In the genomic region with DNA sequence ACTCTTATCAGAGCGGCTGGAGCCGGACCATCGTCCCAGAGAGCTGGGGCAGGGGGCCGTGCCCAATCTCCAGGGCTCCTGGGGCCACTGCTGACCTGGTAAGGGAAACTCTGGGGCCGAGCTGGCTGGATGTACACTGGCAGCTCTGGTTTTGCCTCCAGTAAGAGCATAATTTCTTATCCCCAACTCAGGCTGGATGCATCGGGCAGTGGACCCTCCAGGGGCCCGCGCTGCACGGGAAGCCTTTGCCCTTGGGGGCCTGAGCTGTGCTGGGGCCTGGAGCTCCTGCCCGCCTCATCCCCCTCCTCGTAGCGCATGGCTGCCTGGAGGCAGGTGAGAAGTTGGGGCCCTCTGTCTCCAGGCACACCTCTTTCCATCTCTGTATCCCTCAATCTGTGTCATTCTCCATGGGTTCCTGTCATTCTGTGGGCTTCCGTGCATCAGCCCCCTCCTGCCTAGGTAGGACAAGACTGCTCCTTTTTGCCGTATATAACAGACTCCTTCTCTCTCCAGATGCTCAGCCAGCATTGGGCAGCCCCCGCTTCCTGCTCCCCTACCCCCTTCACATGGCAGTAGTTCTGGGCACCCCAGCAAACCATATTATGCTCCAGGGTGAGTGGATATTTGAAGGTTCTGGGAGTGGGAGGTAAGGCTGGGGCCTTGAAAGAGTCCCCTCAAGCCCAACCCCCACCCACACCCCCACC, we compare ENCODE assay signal across 8 cellular contexts. TPM values are rescaled to one million over a fixed set of nuclear protein-coding genes. Genes with fewer than 3 reads are reported as not detected.
DNase-seq lines count a peak whose midpoint lies in the region; ATAC-seq and TF ChIP-seq lines count a peak whose summit lies in the region.

No MANE protein-coding gene starts in this region.

- WGBS in body of pancreas, 2 donors, result 50 to 57% methylated on average over 9 to 15 of the region's 15 CpGs
- 85 to 86% methylated on average over 15 of the region's 15 CpGs for WGBS in lung, 2 donors
- 82 to 88% methylated on average over 11 to 15 of the region's 15 CpGs for WGBS in upper lobe of left lung, 2 donors

- DNase-seq in activated naive CD4-positive, alpha-beta T cell treated with anti-CD3 and anti-CD28 coated beads, Interleukin-2, amount 10 ng/mL, durations not matched to agents 7 days and 5 days, result no peak
- DNase-seq in activated naive CD4-positive, alpha-beta T cell treated with Interleukin-2 at 50 U/mL for 16 hours, result no peak
- no peak for DNase-seq in body of pancreas
- DNase-seq in lung (ENCODE audit: low spot score), result no peak
- DNase-seq in upper lobe of left lung, result peak in 1 of 2 donors; percentile 66
- no peak for DNase-seq in middle frontal gyrus (ENCODE audit: extremely low spot score, low spot score)
- DNase-seq in SIG-M5 (lab: John Stamatoyannopoulos, UW), result no peak

- H3K4me1 ChIP-seq in body of pancreas (peaks cover 33% of the 10 kb centered on the region), lung (ENCODE audit: control insufficient read depth in 2 of 2, insufficient read depth in 2 of 2, low read length in 2 of 2) (peaks cover 0 to 8% of the 10 kb centered on the region in 2 donors), upper lobe of left lung (peaks cover 17 to 43% (median 21%) of the 10 kb centered on the region in 4 donors)

- H3K27ac Mint-ChIP-seq in activated naive CD4-positive, alpha-beta T cell treated with anti-CD3 and anti-CD28 coated beads, Interleukin-2, amount 10 ng/mL, durations not matched to agents 7 days and 5 days, result no peak overlapping the region

- H3K27me3 Mint-ChIP-seq in activated naive CD4-positive, alpha-beta T cell treated with anti-CD3 and anti-CD28 coated beads, Interleukin-2, amount 10 ng/mL, durations not matched to agents 7 days and 5 days, result no peaks in the 10 kb centered on the region

- H3K4me3 Mint-ChIP-seq in activated naive CD4-positive, alpha-beta T cell treated with anti-CD3 and anti-CD28 coated beads, Interleukin-2, amount 10 ng/mL, durations not matched to agents 7 days and 5 days, result peak overlapping the region; percentile 79

- H3K4me1 Mint-ChIP-seq in activated naive CD4-positive, alpha-beta T cell treated with anti-CD3 and anti-CD28 coated beads, Interleukin-2, amount 10 ng/mL, durations not matched to agents 7 days and 5 days, result peaks cover 39% of the 10 kb centered on the region

- H3K36me3 ChIP-seq in body of pancreas (replicated peaks in 1 of 2; ENCODE audit: insufficient read depth in 1 of 2, low read depth in 2 of 2), result peaks cover 0 to 16% of the 10 kb centered on the region in 2 donors
- H3K36me3 ChIP-seq in lung (ENCODE audit: control insufficient read depth in 2 of 2, insufficient read depth in 2 of 2, low read length in 2 of 2), result peaks cover 8 to 47% of the 10 kb centered on the region in 2 donors
- peaks cover 32 to 54% (median 53%) of the 10 kb centered on the region in 4 donors for H3K36me3 ChIP-seq in upper lobe of left lung

- H3K4me3 ChIP-seq in body of pancreas (no peak overlapping the region), lung (no peak overlapping the region), upper lobe of left lung (peak overlapping the region in 3 of 4 donors; percentile 82 to 90 (median 85))

- CTCF ChIA-PET in activated naive CD4-positive, alpha-beta T cell treated with anti-CD3 and anti-CD28 coated beads, Interleukin-2, amount 10 ng/mL, durations not matched to agents 7 days and 5 days (lab: Charles Lee), result interaction anchor here (0.8 to 2.8 kb wide), 3 partner anchors 8 to 23 kb away, joined by 3 to 21 read pairs (median 6); no protein-coding TSS in a partner anchor

- no peaks in the 10 kb centered on the region for H3K9me3 ChIP-seq in body of pancreas
- H3K9me3 ChIP-seq in lung (ENCODE audit: control insufficient read depth in 2 of 2, insufficient read depth in 1 of 2, low read length in 1 of 2), result no peaks in the 10 kb centered on the region
- no peaks in the 10 kb centered on the region for H3K9me3 ChIP-seq in upper lobe of left lung

- no peak for TF ChIP-seq EP300 in upper lobe of left lung (IDR thresholded peaks at IDR 0.05)

- TF ChIP-seq POLR2A in body of pancreas (IDR thresholded peaks at IDR 0.05), result no peak
- no peak for TF ChIP-seq POLR2A in upper lobe of left lung (IDR thresholded peaks at IDR 0.05)

- H3K27ac ChIP-seq in body of pancreas (peak overlapping the region; percentile 95 to 100 (median 98)), lung (ENCODE audit: low read depth in 1 of 2, low read length in 1 of 2) (peak overlapping the region; percentile 30 to 100), upper lobe of left lung (peak overlapping the region; percentile 99 to 100 (median 100))

- no peak for ATAC-seq in body of pancreas
- no peak for ATAC-seq in lung (ENCODE audit: insufficient read depth, low FRiP score)
- no peak for ATAC-seq in upper lobe of left lung (ENCODE audit: low FRiP score in 2 of 2)
- ATAC-seq in HG03139 (IDR thresholded peaks at IDR 0.05; ENCODE audit: unreplicated experiment), result no peak

- H3K27me3 ChIP-seq in body of pancreas (no peaks in the 10 kb centered on the region), lung (ENCODE audit: control insufficient read depth, insufficient read depth) (no peaks in the 10 kb centered on the region), upper lobe of left lung (no peaks in the 10 kb centered on the region)

- no peak for TF ChIP-seq CTCF in body of pancreas (IDR thresholded peaks at IDR 0.05)
- no peak for TF ChIP-seq CTCF in lung (IDR thresholded peaks at IDR 0.05; ENCODE audit: control extremely low read depth, extremely low read depth)
- no peak for TF ChIP-seq CTCF in upper lobe of left lung (IDR thresholded peaks at IDR 0.05)

- peaks cover 6% of the 10 kb centered on the region for H3K36me3 Mint-ChIP-seq in activated naive CD4-positive, alpha-beta T cell treated with anti-CD3 and anti-CD28 coated beads, Interleukin-2, amount 10 ng/mL, durations not matched to agents 7 days and 5 days

- intact Hi-C loops in body of pancreas (cut with DNase I), result loop anchor here (5.0 kb wide), 1 partner anchor 103 kb away; no protein-coding TSS in a partner anchor

- no peaks in the 10 kb centered on the region for H3K9me3 Mint-ChIP-seq in activated naive CD4-positive, alpha-beta T cell treated with anti-CD3 and anti-CD28 coated beads, Interleukin-2, amount 10 ng/mL, durations not matched to agents 7 days and 5 days

RNA-seq across cellular contexts. Expression of gene TMEM88, which starts 9.4 kb away (rescaled TPM):
- total RNA-seq in body of pancreas (10 to 100 TPM in 1 of 2 donors, 1 to 10 TPM in 1; 6.0 to 16.2 TPM), lung (10 to 100 TPM in 1 of 2 donors, 1 to 10 TPM in 1; 6.3 to 11.2 TPM), upper lobe of left lung (10 to 100 TPM in 2 of 6 donors, 1 to 10 TPM in 3, not detected in 1; 1.6 to 16.1 (median 9.3) TPM)
- polyA plus RNA-seq in lung, result 10 to 100 TPM; 11.5 to 19.6 TPM

RNA-seq across cellular contexts. Expression of gene KDM6B, which starts 11.5 kb away (rescaled TPM):
- total RNA-seq in body of pancreas (10 to 100 TPM in 1 of 2 donors, 1 to 10 TPM in 1; 7.5 to 20.1 TPM), lung (10 to 100 TPM; 21.0 to 52.9 TPM), upper lobe of left lung (10 to 100 TPM; 17.5 to 68.0 (median 42.2) TPM)
- 10 to 100 TPM; 30.2 to 38.9 TPM for polyA plus RNA-seq in lung

RNA-seq across cellular contexts. Expression of gene NAA38, which starts 11.8 kb away (rescaled TPM):
- 10 to 100 TPM; 25.7 to 50.1 TPM for total RNA-seq in body of pancreas
- 10 to 100 TPM; 58.2 to 85.3 TPM for total RNA-seq in lung
- polyA plus RNA-seq in lung, result 100 to 1,000 TPM; 120 to 239 TPM
- 100 to 1,000 TPM in 2 of 6 donors, 10 to 100 TPM in 4; 50.0 to 111 (median 75.5) TPM for total RNA-seq in upper lobe of left lung

RNA-seq across cellular contexts. Expression of gene CYB5D1, which starts 12.3 kb away (rescaled TPM):
- total RNA-seq in body of pancreas, result 10 to 100 TPM in 1 of 2 donors, 1 to 10 TPM in 1; 5.7 to 16.5 TPM
- 10 to 100 TPM; 17.9 to 21.6 TPM for total RNA-seq in lung
- 10 to 100 TPM in 1 of 2 donors, 1 to 10 TPM in 1; 5.5 to 10.1 TPM for polyA plus RNA-seq in lung
- 10 to 100 TPM in 2 of 6 donors, 1 to 10 TPM in 4; 5.2 to 12.4 (median 7.3) TPM for total RNA-seq in upper lobe of left lung

RNA-seq across cellular contexts. Expression of gene CHD3, which starts 43.1 kb away (rescaled TPM):
- total RNA-seq in body of pancreas (10 to 100 TPM; 53.7 to 69.9 TPM), lung (100 to 1,000 TPM in 1 of 2 donors, 10 to 100 TPM in 1; 83.0 to 112 TPM), upper lobe of left lung (100 to 1,000 TPM in 2 of 6 donors, 10 to 100 TPM in 4; 68.1 to 183 (median 91.3) TPM)
- polyA plus RNA-seq in lung, result 10 to 100 TPM; 60.9 to 69.9 TPM

Comparison
In these comparisons a context has a peak if more than half of its experiments do, and no peak if none do; other contexts are left out.
1. H3K4me3 ChIP-seq: peak in upper lobe of left lung (3 of 4); none in body of pancreas (0 of 2) and lung (single experiment).
2. Peak in every context shown above with its lines, with median percentiles within 50 percentile points of each other: H3K27ac ChIP-seq.